Comparison of ENCODE assay signal across 8 cellular contexts in genomic region chr4:16916719-16917337, GRCh38. TPM values are rescaled to one million over a fixed set of nuclear protein-coding genes. Genes with fewer than 3 reads are reported as not detected.
DNase-seq lines count a peak whose midpoint lies in the region; ATAC-seq and TF ChIP-seq lines count a peak whose summit lies in the region.

No MANE protein-coding gene starts in this region.

- no peaks in the 10 kb centered on the region for H3K27me3 Mint-ChIP-seq in activated CD8-positive, alpha-beta T cell treated with anti-CD3 and anti-CD28 coated beads for 36 hours

- H3K9me3 Mint-ChIP-seq in activated CD8-positive, alpha-beta T cell treated with anti-CD3 and anti-CD28 coated beads for 36 hours: no peaks in the 10 kb centered on the region

- H3K4me3 ChIP-seq in BE2C (ENCODE audit: low read depth, low read length): no peak overlapping the region
- H3K4me3 ChIP-seq in psoas muscle: no peak overlapping the region

- H3K9me3 ChIP-seq in BE2C: no peaks in the 10 kb centered on the region
- no peaks in the 10 kb centered on the region for H3K9me3 ChIP-seq in psoas muscle

- peaks cover 3% of the 10 kb centered on the region for H3K4me1 Mint-ChIP-seq in activated CD8-positive, alpha-beta T cell treated with anti-CD3 and anti-CD28 coated beads for 36 hours (ENCODE audit: low read depth)

- DNase-seq in BE2C: peak; percentile 79
- peak; percentile 66 for DNase-seq in NCI-H82 (lab: John Stamatoyannopoulos, UW)
- DNase-seq in activated CD8-positive, alpha-beta T cell treated with anti-CD3 and anti-CD28 coated beads for 36 hours: peak; percentile 90
- DNase-seq in erythroblast (lab: John Stamatoyannopoulos, UW): peak; percentile 52 to 74
- DNase-seq in psoas muscle: no peak
- DNase-seq in kidney glomerular epithelial cell (lab: John Stamatoyannopoulos, UW): no peak

- ATAC-seq in GM19025 (IDR thresholded peaks at IDR 0.05; ENCODE audit: low read depth, unreplicated experiment) (peak; percentile 98), HG03135 (IDR thresholded peaks at IDR 0.05; ENCODE audit: unreplicated experiment) (peak; percentile 99), psoas muscle (no peak)
- ATAC-seq in activated CD8-positive, alpha-beta T cell treated with anti-CD3 and anti-CD28 coated beads for 36 hours: peak; percentile 98

- 78 to 80% (median 79%) methylated on average over 13 of the region's 13 CpGs for WGBS in psoas muscle, 3 donors

- POLR2A ChIA-PET in activated CD8-positive, alpha-beta T cell treated with anti-CD3 and anti-CD28 coated beads for 36 hours (lab: Charles Lee): interaction anchor here (0.5 to 0.7 kb wide), 2 partner anchors 65 to 100 kb away, joined by 3 read pairs; no protein-coding TSS in a partner anchor

- H3K27ac ChIP-seq in psoas muscle: no peak overlapping the region

- no peaks in the 10 kb centered on the region for H3K4me1 ChIP-seq in BE2C
- H3K4me1 ChIP-seq in psoas muscle: no peaks in the 10 kb centered on the region

- no peak overlapping the region for H3K27ac Mint-ChIP-seq in activated CD8-positive, alpha-beta T cell treated with anti-CD3 and anti-CD28 coated beads for 36 hours

- no peak for TF ChIP-seq POLR2A in erythroblast (IDR thresholded peaks at IDR 0.05; ENCODE audit: low read length)

- CTCF ChIA-PET in activated CD8-positive, alpha-beta T cell treated with anti-CD3 and anti-CD28 coated beads for 36 hours (lab: Charles Lee): interaction anchor here (0.6 to 2.3 kb wide), 45 partner anchors 9 to 626 kb away, joined by 3 to 20 read pairs (median 4); no protein-coding TSS in a partner anchor

- H3K36me3 ChIP-seq in BE2C (no peaks in the 10 kb centered on the region), psoas muscle (ENCODE audit: insufficient read depth in 1 of 2, low read depth in 1 of 2) (no peaks in the 10 kb centered on the region)

- no peak overlapping the region for H3K4me3 Mint-ChIP-seq in activated CD8-positive, alpha-beta T cell treated with anti-CD3 and anti-CD28 coated beads for 36 hours

- TF ChIP-seq CTCF in BE2C (IDR thresholded peaks at IDR 0.05; ENCODE audit: low read depth, low read length) (peak; percentile 99), psoas muscle (IDR thresholded peaks at IDR 0.05) (peak; percentile 43)
- TF ChIP-seq CTCF in activated CD8-positive, alpha-beta T cell treated with anti-CD3 and anti-CD28 coated beads for 36 hours (IDR thresholded peaks at IDR 0.05): peak; percentile 97

- H3K27me3 ChIP-seq in BE2C (no peaks in the 10 kb centered on the region), psoas muscle (ENCODE audit: insufficient read depth in 3 of 3, low read length in 2 of 3) (no peaks in the 10 kb centered on the region)

- no peaks in the 10 kb centered on the region for H3K36me3 Mint-ChIP-seq in activated CD8-positive, alpha-beta T cell treated with anti-CD3 and anti-CD28 coated beads for 36 hours (ENCODE audit: low read depth)

- intact Hi-C loops in activated CD8-positive, alpha-beta T cell treated with anti-CD3 and anti-CD28 coated beads for 36 hours (cut with micrococcal nuclease): loop anchor here (2.0 kb wide), 1 partner anchor 122 kb away; no protein-coding TSS in a partner anchor
- intact Hi-C loops in psoas muscle (cut with DNase I): no loop called here

RNA-seq across cellular contexts. Expression of gene LDB2, which starts 18.4 kb away (rescaled TPM):
- polyA plus RNA-seq in BE2C (2012; ENCODE audit: insufficient read depth, insufficient read length, low read depth): 34.9 TPM
- total RNA-seq in activated CD8-positive, alpha-beta T cell treated with anti-CD3 and anti-CD28 coated beads for 36 hours: not detected
- total RNA-seq in psoas muscle: 10 to 100 TPM; 10.1 to 18.9 (median 12.4) TPM
- 1 to 10 TPM; 7.0 to 9.0 (median 8.9) TPM for polyA plus RNA-seq in psoas muscle

Comparison
In these comparisons a context has a peak if more than half of its experiments do, and no peak if none do; other contexts are left out.
1. DNase-seq: peak in BE2C (single experiment), NCI-H82 (single experiment), activated CD8-positive, alpha-beta T cell treated with anti-CD3 and anti-CD28 coated beads for 36 hours (single experiment) and erythroblast (2 of 2); none in psoas muscle (0 of 2) and kidney glomerular epithelial cell (single experiment).
2. CTCF ChIP-seq: peak in every context shown above with its lines; median percentile 99 in BE2C; 97 in activated CD8-positive, alpha-beta T cell treated with anti-CD3 and anti-CD28 coated beads for 36 hours; 43 in psoas muscle.
3. ATAC-seq: peak in GM19025 (single experiment), HG03135 (single experiment) and activated CD8-positive, alpha-beta T cell treated with anti-CD3 and anti-CD28 coated beads for 36 hours (single experiment); none in psoas muscle (0 of 4).
4. RNA of gene LDB2, which starts 18.4 kb away (total RNA-seq): 10.1 to 18.9 TPM in psoas muscle; not detected in activated CD8-positive, alpha-beta T cell treated with anti-CD3 and anti-CD28 coated beads for 36 hours; every median in the first group is over 10 times any median in the second.